Comparison of ENCODE assay signal across 32 cellular contexts in genomic region chr19:10634430-10634829, GRCh38. TPM values are rescaled to one million over a fixed set of nuclear protein-coding genes. Genes with fewer than 3 reads are reported as not detected.
"Had no signal": no experiment of that assay in that cellular context is flagged by ENCODE, and none has a peak within 500 bp of the region (broad histone marks: within the 10 kb centered on the region; RNA-seq: fewer than 3 reads in every experiment).

No MANE protein-coding gene starts in this region.

- ATAC-seq: foreskin keratinocyte; gastroesophageal sphincter; heart left ventricle; left cardiac atrium; left lung; mucosa of descending colon; natural killer cell treated with Interleukin-12 subunit alpha and Interleukin-12 subunit beta and Interleukin-15 and Interleukin-18, amount 100 ng/mL, for 72 hours; psoas muscle; right cardiac atrium had no signal

- H3K4me1 ChIP-seq: colonic mucosa, foreskin keratinocyte, gastroesophageal sphincter, psoas muscle, vagina had no signal

- H3K27ac ChIP-seq: colonic mucosa, esophagus muscularis mucosa, foreskin keratinocyte, gastroesophageal sphincter, heart left ventricle, hepatocyte, ovary, psoas muscle, skin epidermis, thyroid gland, vagina had no signal

- H3K9me3 ChIP-seq: colonic mucosa, esophagus muscularis mucosa, gastroesophageal sphincter, heart left ventricle, left lung, mucosa of descending colon, ovary, psoas muscle, spleen, stomach, thyroid gland, vagina had no signal

- H3K27ac Mint-ChIP-seq: mesothelial cell of epicardium; natural killer cell treated with Interleukin-12 subunit alpha and Interleukin-12 subunit beta and Interleukin-15 and Interleukin-18, amount 100 ng/mL, for 72 hours had no signal

- H3K79me2 ChIP-seq: hepatocyte had no signal

- H3K4me2 ChIP-seq: hepatocyte had no signal

- H3K9me3 Mint-ChIP-seq: mesothelial cell of epicardium; natural killer cell treated with Interleukin-12 subunit alpha and Interleukin-12 subunit beta and Interleukin-15 and Interleukin-18, amount 100 ng/mL, for 72 hours; neural crest cell had no signal

- H3K27me3 Mint-ChIP-seq: naive B cell; natural killer cell treated with Interleukin-12 subunit alpha and Interleukin-12 subunit beta and Interleukin-15 and Interleukin-18, amount 100 ng/mL, for 72 hours had no signal

- H3K4me3 Mint-ChIP-seq: mesothelial cell of epicardium; naive B cell; natural killer cell treated with Interleukin-12 subunit alpha and Interleukin-12 subunit beta and Interleukin-15 and Interleukin-18, amount 100 ng/mL, for 72 hours; neural crest cell had no signal

- DNase-seq: colonic mucosa; dermis blood vessel endothelial cell; effector memory CD4-positive, alpha-beta T cell; foreskin keratinocyte; heart left ventricle; kidney; left cardiac atrium; left lung; mesenchymal stem cell; mucosa of descending colon; naive B cell; ovary; posterior cingulate gyrus; psoas muscle; right cardiac atrium; spleen; stimulated activated CD4-positive, alpha-beta T cell treated with anti-CD3 and anti-CD28 coated beads, Interleukin-2, amount 100 ng/mL, for 48 hours; stimulated activated naive CD4-positive, alpha-beta T cell treated with Interleukin-2 at 50 U/mL for 16 hours; stomach; thyroid gland; trophoblast cell had no signal

- H2AFZ ChIP-seq: hepatocyte had no signal

- H3K36me3 ChIP-seq: ovary had no signal

- H3K27me3 ChIP-seq: colonic mucosa, esophagus muscularis mucosa, foreskin keratinocyte, gastroesophageal sphincter, heart left ventricle, hepatocyte, left lung, ovary, spleen, stomach, thyroid gland, vagina had no signal

- H3K4me3 ChIP-seq: colonic mucosa, esophagus muscularis mucosa, gastroesophageal sphincter, heart left ventricle, hepatocyte, left lung, mucosa of descending colon, ovary, psoas muscle, skin epidermis, spleen, stomach, thyroid gland, vagina had no signal

- FAIRE-seq: endothelial cell of umbilical vein, kidney had no signal

- H3K4me1 Mint-ChIP-seq: mesothelial cell of epicardium, neural crest cell had no signal

RNA-seq across cellular contexts. Expression of gene AP1M2, which starts 47.3 kb away (rescaled TPM):
- total RNA-seq: endothelial cell of umbilical vein; esophagus muscularis mucosa; lung microvascular endothelial cell; natural killer cell treated with Interleukin-12 subunit alpha and Interleukin-12 subunit beta and Interleukin-15 and Interleukin-18, amount 100 ng/mL, for 72 hours; neural crest cell; psoas muscle; right cardiac atrium; temporal lobe had no signal
- polyA plus RNA-seq: heart left ventricle had no signal
